7 cellular contexts compared by ENCODE assay signal in genomic region chr22:30592360-30592713, GRCh38. TPM values are rescaled to one million over a fixed set of nuclear protein-coding genes. Genes with fewer than 3 reads are reported as not detected.
DNase-seq lines count a peak whose midpoint lies in the region; ATAC-seq, FAIRE-seq and TF ChIP-seq lines count a peak whose summit lies in the region.
"Not testable (repeated sequence)": the region's sequence is repeated elsewhere in the genome, so short reads cannot be mapped to it uniquely, and the experiment has no call there.

No MANE protein-coding gene starts in this region.

- H3K9ac ChIP-seq in Karpas-422 (ENCODE audit: low read length) (0 out of 2 replicates have a peak overlapping the region, but pooled peaks have one; percentile 34), neural cell (ENCODE audit: low read length) (peak overlapping the region; percentile 48), skeletal muscle tissue (ENCODE audit: low read depth in 1 of 3, low read length in 3 of 3) (peak overlapping the region in 2 of 3 donors; percentile 24 to 72)
- H3K9ac ChIP-seq in H1 (replicated peaks in 1 of 4; ENCODE audit: extremely low read depth in 1 of 4, low read depth in 3 of 4, low read length in 3 of 4), result not testable (repeated sequence)

- H2AK5ac ChIP-seq in H1 (ENCODE audit: low read depth, low read length), result not testable (repeated sequence)

- peak overlapping the region; percentile 77 for H3K4me2 ChIP-seq in Karpas-422 (ENCODE audit: low read depth, low read length, poor library complexity, severe bottlenecking)
- peak overlapping the region in 1 of 2 experiments; percentile 12; a peak in 2 of 4 replicates for H3K4me2 ChIP-seq in H1 (ENCODE audit: insufficient read depth in 1 of 2, low read depth in 2 of 2, low read length in 2 of 2)
- H3K4me2 ChIP-seq in neural cell (ENCODE audit: low read length), result not testable (repeated sequence)

- not testable (repeated sequence) for H3K23ac ChIP-seq in H1 (ENCODE audit: insufficient read length)

- FAIRE-seq in H1 (lab: Jason Lieb, UNC), result not testable (repeated sequence)

- H3F3A ChIP-seq in neural cell (ENCODE audit: insufficient read depth, low read length, poor library complexity, severe bottlenecking), result not testable (repeated sequence)

- POLR2A ChIA-PET in H1 (lab: Charles Lee; ENCODE audit: partially characterized antibody), result interaction anchor here (1.2 to 8.4 kb wide), 5 partner anchors 10 to 43 kb away, joined by 3 to 64 read pairs (median 16); partner anchors contain the start of genes GAL3ST1, SLC35E4 and TCN2

- peaks cover 17% of the 10 kb centered on the region for H3K27me3 Mint-ChIP-seq in CD4-positive, CD25-positive, alpha-beta regulatory T cell

- not testable (repeated sequence) for TF ChIP-seq CTCF in WI38 (IDR thresholded peaks at IDR 0.05; ENCODE audit: low read depth, low read length); H1 (IDR thresholded peaks at IDR 0.05; ENCODE audit: control extremely low read depth in 1 of 3, insufficient read depth in 1 of 3, low read depth in 1 of 3, low read length in 3 of 3); left ventricle myocardium inferior (IDR thresholded peaks at IDR 0.05; ENCODE audit: borderline replicate concordance); neural cell (IDR thresholded peaks at IDR 0.05; ENCODE audit: poor library complexity, severe bottlenecking)

- not testable (repeated sequence) for H3K56ac ChIP-seq in H1 (replicated peaks; ENCODE audit: insufficient read length, low read depth, low read length)

- not testable (repeated sequence) for H3K79me1 ChIP-seq in H1 (ENCODE audit: low read depth, low read length)

- not testable (repeated sequence) for H4K91ac ChIP-seq in H1 (replicated peaks; ENCODE audit: insufficient read length, low read length)

- not testable (repeated sequence) for H3K27me3 ChIP-seq in CD4-positive, CD25-positive, alpha-beta regulatory T cell (ENCODE audit: control insufficient read depth, insufficient read depth, low read length); Karpas-422 (ENCODE audit: low read length); H1 (replicated peaks in 1 of 4; ENCODE audit: control insufficient read depth in 3 of 4, extremely low read depth in 1 of 4, insufficient read depth in 3 of 4, low read length in 3 of 4); left ventricle myocardium inferior (ENCODE audit: low read depth); neural cell (ENCODE audit: insufficient read depth, low read depth, low read length); skeletal muscle tissue (ENCODE audit: control insufficient read depth in 3 of 3, insufficient read depth in 3 of 3, low read length in 3 of 3)

- not testable (repeated sequence) for H4K8ac ChIP-seq in H1 (ENCODE audit: extremely low read depth, insufficient read depth, low read length)

- not testable (repeated sequence) for H2BK15ac ChIP-seq in H1 (ENCODE audit: low read length)

- H3K36me3 ChIP-seq in CD4-positive, CD25-positive, alpha-beta regulatory T cell (ENCODE audit: control insufficient read depth, insufficient read depth, low read length), result peaks cover 22% of the 10 kb centered on the region
- H3K36me3 ChIP-seq in Karpas-422 (ENCODE audit: insufficient read depth, low read length), result peaks cover 22% of the 10 kb centered on the region
- H3K36me3 ChIP-seq in H1 (ENCODE audit: control insufficient read depth in 2 of 4, insufficient read depth in 4 of 4, low read length in 3 of 4), result peaks cover 15 to 21% (median 17%) of the 10 kb centered on the region in 4 experiments
- peaks cover 21% of the 10 kb centered on the region for H3K36me3 ChIP-seq in left ventricle myocardium inferior
- not testable (repeated sequence) for H3K36me3 ChIP-seq in neural cell (ENCODE audit: insufficient read depth, low read length)
- peaks cover 14 to 23% (median 19%) of the 10 kb centered on the region in 3 donors for H3K36me3 ChIP-seq in skeletal muscle tissue (ENCODE audit: control insufficient read depth in 3 of 3, insufficient read depth in 3 of 3, low read length in 3 of 3)

- H3K79me2 ChIP-seq in Karpas-422 (ENCODE audit: low read length) (peaks cover 33% of the 10 kb centered on the region), H1 (ENCODE audit: control insufficient read depth in 1 of 2, insufficient read depth in 2 of 2, low read length in 2 of 2) (peaks cover 18 to 24% of the 10 kb centered on the region in 2 experiments), neural cell (replicated peaks; ENCODE audit: insufficient read depth, low read length) (peaks cover 19% of the 10 kb centered on the region)

- H3K4me3 Mint-ChIP-seq in CD4-positive, CD25-positive, alpha-beta regulatory T cell, result not testable (repeated sequence)

- DNase-seq in CD4-positive, CD25-positive, alpha-beta regulatory T cell; Karpas-422; H1 (ENCODE audit: low read depth in 1 of 2, low spot score in 2 of 2); left ventricle myocardium inferior: not testable (repeated sequence)

- peaks cover 12% of the 10 kb centered on the region for H3K36me3 Mint-ChIP-seq in CD4-positive, CD25-positive, alpha-beta regulatory T cell

- H2AFZ ChIP-seq in Karpas-422 (ENCODE audit: low read length); H1 (ENCODE audit: low read length); neural cell (ENCODE audit: low read depth, low read length): not testable (repeated sequence)

- WGBS in H1 (ENCODE audit: extremely low coverage in 1 of 2, insufficient coverage in 1 of 2, insufficient read length in 1 of 2, insufficient replicate concordance in 2 of 2, low coverage in 1 of 2, low lambda C conversion rate in 2 of 2, missing lambda C conversion rate in 1 of 2), 2 experiments, result 55% methylated on average over 18 of the region's 18 CpGs; no CpG with 5 or more reads in 1 of the 2 experiments

- not testable (repeated sequence) for H3K9me2 ChIP-seq in Karpas-422 (replicated peaks; ENCODE audit: insufficient read depth, low read length); neural cell (ENCODE audit: insufficient read depth, low read length)

- ATAC-seq in CD4-positive, CD25-positive, alpha-beta regulatory T cell (ENCODE audit: low read depth in 2 of 2), result not testable (repeated sequence)

- H3K4me1 ChIP-seq in CD4-positive, CD25-positive, alpha-beta regulatory T cell (ENCODE audit: control insufficient read depth, insufficient read depth, low read length, poor library complexity, severe bottlenecking), result peaks cover 21% of the 10 kb centered on the region
- H3K4me1 ChIP-seq in Karpas-422 (ENCODE audit: low read length), result peaks cover 16% of the 10 kb centered on the region
- H3K4me1 ChIP-seq in H1 (replicated peaks in 1 of 4; ENCODE audit: control insufficient read depth in 3 of 4, insufficient read depth in 4 of 4, low read length in 3 of 4), result not testable (repeated sequence)
- peaks cover 25% of the 10 kb centered on the region for H3K4me1 ChIP-seq in left ventricle myocardium inferior
- H3K4me1 ChIP-seq in skeletal muscle tissue (ENCODE audit: control insufficient read depth in 3 of 3, insufficient read depth in 3 of 3, low read length in 3 of 3), result peaks cover 15 to 19% (median 17%) of the 10 kb centered on the region in 3 donors

- not testable (repeated sequence) for H3K14ac ChIP-seq in H1 (ENCODE audit: insufficient read length)

- peak overlapping the region; percentile 55 for H3K4me3 ChIP-seq in CD4-positive, CD25-positive, alpha-beta regulatory T cell (ENCODE audit: low read depth, low read length)
- peak overlapping the region; percentile 52; the same call in 1 of the 2 replicates for H3K4me3 ChIP-seq in Karpas-422 (ENCODE audit: low read length)
- H3K4me3 ChIP-seq in WI38 (ENCODE audit: low read depth, low read length), result 0 out of 2 replicates have a peak overlapping the region, but pooled peaks have one; percentile 17
- H3K4me3 ChIP-seq in H1 (ENCODE audit: extremely low read depth in 1 of 4, insufficient read depth in 2 of 4, low read depth in 3 of 4, low read length in 4 of 4), result not testable (repeated sequence)
- peak overlapping the region; percentile 94 for H3K4me3 ChIP-seq in left ventricle myocardium inferior
- peak overlapping the region; percentile 81 for H3K4me3 ChIP-seq in neural cell (ENCODE audit: low read length)
- H3K4me3 ChIP-seq in skeletal muscle tissue (ENCODE audit: low read length in 3 of 3), result peak overlapping the region; percentile 80 to 92 (median 81)

- H3K27ac Mint-ChIP-seq in CD4-positive, CD25-positive, alpha-beta regulatory T cell, result not testable (repeated sequence)

- not testable (repeated sequence) for TF ChIP-seq POLR2A in H1 (IDR thresholded peaks at IDR 0.05; ENCODE audit: control extremely low read depth in 1 of 2, low read depth in 2 of 2, low read length in 2 of 2)

- TF ChIP-seq RAD21 in H1 (IDR thresholded peaks at IDR 0.05 in 1 of 2, conservative IDR thresholded peaks at IDR 0.05 in 1 of 2; ENCODE audit: low read depth in 2 of 2, low read length in 2 of 2); neural cell (conservative IDR thresholded peaks at IDR 0.05): not testable (repeated sequence)

- intact Hi-C loops in left ventricle myocardium inferior (cut with micrococcal nuclease), result not testable (repeated sequence)

- H3K4me1 Mint-ChIP-seq in CD4-positive, CD25-positive, alpha-beta regulatory T cell, result peaks cover 0 to 15% (median 0%) of the 10 kb centered on the region in 4 donors

- not testable (repeated sequence) for H2BK120ac ChIP-seq in H1 (replicated peaks; ENCODE audit: low read depth, low read length)

- not testable (repeated sequence) for H3K9me3 Mint-ChIP-seq in CD4-positive, CD25-positive, alpha-beta regulatory T cell

- not testable (repeated sequence) for H3K9me3 ChIP-seq in CD4-positive, CD25-positive, alpha-beta regulatory T cell (ENCODE audit: control insufficient read depth in 2 of 2, low read length in 2 of 2); Karpas-422 (ENCODE audit: low read length); H1 (ENCODE audit: insufficient read depth in 2 of 2, low read depth in 1 of 2, low read length in 1 of 2); left ventricle myocardium inferior (replicated peaks); neural cell (ENCODE audit: low read length); skeletal muscle tissue (ENCODE audit: control insufficient read depth in 3 of 3, low read length in 3 of 3)

- H2BK20ac ChIP-seq in H1 (ENCODE audit: low read length), result not testable (repeated sequence)

- not testable (repeated sequence) for H3K23me2 ChIP-seq in H1 (ENCODE audit: low read depth, low read length)

- H3K18ac ChIP-seq in H1 (ENCODE audit: extremely low read depth, low read length), result not testable (repeated sequence)

- not testable (repeated sequence) for H4K5ac ChIP-seq in H1 (ENCODE audit: insufficient read length, low read depth, low read length)

- TF ChIP-seq EP300 in H1 (IDR thresholded peaks at IDR 0.05; ENCODE audit: borderline replicate concordance in 1 of 2, low read depth in 2 of 2, low read length in 2 of 2), result not testable (repeated sequence)
- peak; percentile 30 for TF ChIP-seq EP300 in neural cell (conservative IDR thresholded peaks at IDR 0.05; ENCODE audit: poor library complexity, severe bottlenecking)

- not testable (repeated sequence) for H2BK12ac ChIP-seq in H1 (ENCODE audit: low read depth, low read length)

- not testable (repeated sequence) for H2BK5ac ChIP-seq in H1 (ENCODE audit: low read depth, low read length)

- H3K27ac ChIP-seq in CD4-positive, CD25-positive, alpha-beta regulatory T cell (ENCODE audit: insufficient read depth, low read length, poor library complexity, severe bottlenecking); Karpas-422 (ENCODE audit: low read length); H1 (ENCODE audit: low read depth, low read length): not testable (repeated sequence)
- H3K27ac ChIP-seq in left ventricle myocardium inferior (replicated peaks) (peak overlapping the region; percentile 91), neural cell (ENCODE audit: low read length) (peak overlapping the region; percentile 93), skeletal muscle tissue (ENCODE audit: low read depth, low read length) (peak overlapping the region; percentile 2)

- not testable (repeated sequence) for H3K4ac ChIP-seq in H1 (replicated peaks; ENCODE audit: insufficient read length, low read depth, low read length)

- CTCF ChIA-PET in H1 (lab: Charles Lee; ENCODE audit: partially characterized antibody), result interaction anchor here (0.8 to 7.6 kb wide), 3 partner anchors 9 to 34 kb away, joined by 3 to 52 read pairs (median 18); partner anchors contain the start of gene TCN2

- H4K20me1 ChIP-seq in Karpas-422 (ENCODE audit: insufficient read depth, low read depth, low read length), result peaks cover 13% of the 10 kb centered on the region
- H4K20me1 ChIP-seq in H1 (replicated peaks in 1 of 2; ENCODE audit: control insufficient read depth in 1 of 2, insufficient read depth in 2 of 2, low read length in 2 of 2); neural cell (ENCODE audit: insufficient read depth): not testable (repeated sequence)

RNA-seq across cellular contexts. Expression of gene PES1, which starts 0.6 kb away (rescaled TPM):
- total RNA-seq in CD4-positive, CD25-positive, alpha-beta regulatory T cell, result 38.2 TPM
- polyA plus RNA-seq in CD4-positive, CD25-positive, alpha-beta regulatory T cell, result 10 to 100 TPM; 35.2 to 47.9 (median 36.1) TPM
- 93.6 and 110 TPM in 2 replicates for total RNA-seq in Karpas-422 (2014; rRNA removed; shearing (Covaris generic); ENCODE audit: low replicate concordance)
- total RNA-seq in H1 (2021; fragmentation: NEBNext Ultra II Directional; extraction: Animal tissue kit (Norgen Biotek cat#: 25700)), result 121 and 133 TPM in 2 replicates
- polyA plus RNA-seq in H1 (2011; rRNA removed) (191 and 247 TPM in 2 replicates), neural cell (44.1 and 46.6 TPM in 2 replicates)
- polyA plus RNA-seq in H1 (2011; cell fraction: cytosol; rRNA removed), result 147 TPM
- 202 TPM for polyA plus RNA-seq in H1 (2011; cell fraction: nucleus; rRNA removed)
- 90.7 to 127 TPM (median 115 TPM) in 4 replicates for polyA plus RNA-seq in H1 (2012, experiment 1 of 2)
- 136 TPM for polyA plus RNA-seq in H1 (2012, experiment 2 of 2)
- 73.6 TPM for polyA plus RNA-seq in H1 (2013, experiment 1 of 2)
- polyA plus RNA-seq in H1 (2013, experiment 2 of 2), result 74.6 TPM
- polyA minus RNA-seq in H1 (2011; rRNA and poly(A)+ RNA removed), result 186 and 236 TPM in 2 replicates
- polyA minus RNA-seq in H1 (2011; cell fraction: cytosol; rRNA and poly(A)+ RNA removed), result 73.2 TPM
- 84.9 TPM for polyA minus RNA-seq in H1 (2011; cell fraction: nucleus; rRNA and poly(A)+ RNA removed)
- total RNA-seq in left ventricle myocardium inferior (23.1 TPM), skeletal muscle tissue (43.3 TPM)
- 38.5 and 44.8 TPM in 2 replicates for polyA minus RNA-seq in neural cell

RNA-seq across cellular contexts. Expression of gene TCN2, which starts 14.6 kb away (rescaled TPM):
- 0.30 TPM for total RNA-seq in CD4-positive, CD25-positive, alpha-beta regulatory T cell
- polyA plus RNA-seq in CD4-positive, CD25-positive, alpha-beta regulatory T cell, result 1 to 10 TPM in 2 of 4 donors, under 1 TPM in 2; 0.23 to 1.7 (median 0.99) TPM
- total RNA-seq in Karpas-422 (2014; rRNA removed; shearing (Covaris generic); ENCODE audit: low replicate concordance), result 0.18 and 0.93 TPM in 2 replicates
- total RNA-seq in H1 (2021; fragmentation: NEBNext Ultra II Directional; extraction: Animal tissue kit (Norgen Biotek cat#: 25700)), result 30.0 and 36.2 TPM in 2 replicates
- polyA plus RNA-seq in H1 (2011; rRNA removed), result 87.8 and 91.7 TPM in 2 replicates
- 59.1 TPM for polyA plus RNA-seq in H1 (2011; cell fraction: cytosol; rRNA removed)
- 77.5 TPM for polyA plus RNA-seq in H1 (2011; cell fraction: nucleus; rRNA removed)
- polyA plus RNA-seq in H1 (2012, experiment 1 of 2), result 38.9 to 58.8 TPM (median 53.7 TPM) in 4 replicates
- 67.8 TPM for polyA plus RNA-seq in H1 (2012, experiment 2 of 2)
- 56.8 TPM for polyA plus RNA-seq in H1 (2013, experiment 1 of 2)
- polyA plus RNA-seq in H1 (2013, experiment 2 of 2), result 56.9 TPM
- 73.8 and 106 TPM in 2 replicates for polyA minus RNA-seq in H1 (2011; rRNA and poly(A)+ RNA removed)
- polyA minus RNA-seq in H1 (2011; cell fraction: cytosol; rRNA and poly(A)+ RNA removed), result 33.8 TPM
- 46.5 TPM for polyA minus RNA-seq in H1 (2011; cell fraction: nucleus; rRNA and poly(A)+ RNA removed)
- total RNA-seq in left ventricle myocardium inferior, result 14.1 TPM
- 13.0 and 17.5 TPM in 2 replicates for polyA plus RNA-seq in neural cell
- 13.6 and 13.8 TPM in 2 replicates for polyA minus RNA-seq in neural cell
- 5.2 TPM for total RNA-seq in skeletal muscle tissue

RNA-seq across cellular contexts. Expression of gene GAL3ST1, which starts 17.9 kb away (rescaled TPM):
- total RNA-seq in CD4-positive, CD25-positive, alpha-beta regulatory T cell, result 0.44 TPM
- under 1 TPM in 1 of 4 donors, not detected in 3; 0.49 TPM for polyA plus RNA-seq in CD4-positive, CD25-positive, alpha-beta regulatory T cell
- total RNA-seq in Karpas-422 (2014; rRNA removed; shearing (Covaris generic); ENCODE audit: low replicate concordance), result not detected in 2 replicates
- total RNA-seq in H1 (2021; fragmentation: NEBNext Ultra II Directional; extraction: Animal tissue kit (Norgen Biotek cat#: 25700)), result 10.5 and 11.0 TPM in 2 replicates
- 32.1 and 32.5 TPM in 2 replicates for polyA plus RNA-seq in H1 (2011; rRNA removed)
- polyA plus RNA-seq in H1 (2011; cell fraction: cytosol; rRNA removed), result 18.0 TPM
- 16.6 TPM for polyA plus RNA-seq in H1 (2011; cell fraction: nucleus; rRNA removed)
- 5.1 to 12.0 TPM (median 10.9 TPM) in 4 replicates for polyA plus RNA-seq in H1 (2012, experiment 1 of 2)
- 12.7 TPM for polyA plus RNA-seq in H1 (2012, experiment 2 of 2)
- polyA plus RNA-seq in H1 (2013, experiment 1 of 2), result 29.0 TPM
- 31.8 TPM for polyA plus RNA-seq in H1 (2013, experiment 2 of 2)
- 4.3 and 5.1 TPM in 2 replicates for polyA minus RNA-seq in H1 (2011; rRNA and poly(A)+ RNA removed)
- 11.2 TPM for polyA minus RNA-seq in H1 (2011; cell fraction: cytosol; rRNA and poly(A)+ RNA removed)
- polyA minus RNA-seq in H1 (2011; cell fraction: nucleus; rRNA and poly(A)+ RNA removed), result 5.4 TPM
- 0.16 TPM for total RNA-seq in left ventricle myocardium inferior
- 1.6 TPM in 1 of 2 replicates, not detected in the other for polyA plus RNA-seq in neural cell
- polyA minus RNA-seq in neural cell, result 0.46 TPM in 1 of 2 replicates, not detected in the other
- 2.6 TPM for total RNA-seq in skeletal muscle tissue

RNA-seq across cellular contexts. Expression of gene SLC35E4, which starts 43.2 kb away (rescaled TPM):
- total RNA-seq in CD4-positive, CD25-positive, alpha-beta regulatory T cell, result 14.5 TPM
- 1 to 10 TPM; 1.9 to 7.0 (median 4.1) TPM for polyA plus RNA-seq in CD4-positive, CD25-positive, alpha-beta regulatory T cell
- 0.97 and 1.2 TPM in 2 replicates for total RNA-seq in Karpas-422 (2014; rRNA removed; shearing (Covaris generic); ENCODE audit: low replicate concordance)
- 5.1 TPM in 2 replicates for total RNA-seq in H1 (2021; fragmentation: NEBNext Ultra II Directional; extraction: Animal tissue kit (Norgen Biotek cat#: 25700))
- polyA plus RNA-seq in H1 (2011; rRNA removed) (5.6 and 7.8 TPM in 2 replicates), neural cell (5.5 and 7.6 TPM in 2 replicates)
- polyA plus RNA-seq in H1 (2011; cell fraction: cytosol; rRNA removed), result 4.9 TPM
- polyA plus RNA-seq in H1 (2011; cell fraction: nucleus; rRNA removed), result 5.3 TPM
- 3.1 to 5.1 TPM (median 3.9 TPM) in 4 replicates for polyA plus RNA-seq in H1 (2012, experiment 1 of 2)
- 5.2 TPM for polyA plus RNA-seq in H1 (2012, experiment 2 of 2)
- polyA plus RNA-seq in H1 (2013, experiment 1 of 2), result 6.0 TPM
- 6.0 TPM for polyA plus RNA-seq in H1 (2013, experiment 2 of 2)
- 2.8 and 3.0 TPM in 2 replicates for polyA minus RNA-seq in H1 (2011; rRNA and poly(A)+ RNA removed)
- 4.3 TPM for polyA minus RNA-seq in H1 (2011; cell fraction: cytosol; rRNA and poly(A)+ RNA removed)
- 5.8 TPM for polyA minus RNA-seq in H1 (2011; cell fraction: nucleus; rRNA and poly(A)+ RNA removed)
- total RNA-seq in left ventricle myocardium inferior (3.8 TPM), skeletal muscle tissue (2.1 TPM)
- 6.1 and 7.5 TPM in 2 replicates for polyA minus RNA-seq in neural cell

RNA-seq across cellular contexts. Expression of gene SEC14L6, which starts 45.8 kb away (rescaled TPM):
- not detected for total RNA-seq in CD4-positive, CD25-positive, alpha-beta regulatory T cell
- polyA plus RNA-seq in CD4-positive, CD25-positive, alpha-beta regulatory T cell, result under 1 TPM in 1 of 4 donors, not detected in 3; 0.09 TPM
- total RNA-seq in Karpas-422 (2014; rRNA removed; shearing (Covaris generic); ENCODE audit: low replicate concordance), result not detected in 2 replicates
- total RNA-seq in H1 (2021; fragmentation: NEBNext Ultra II Directional; extraction: Animal tissue kit (Norgen Biotek cat#: 25700)), result 0.63 and 0.80 TPM in 2 replicates
- polyA plus RNA-seq in H1 (2011; rRNA removed), result 1.9 and 2.1 TPM in 2 replicates
- polyA plus RNA-seq in H1 (2011; cell fraction: cytosol; rRNA removed), result 1.8 TPM
- 3.9 TPM for polyA plus RNA-seq in H1 (2011; cell fraction: nucleus; rRNA removed)
- polyA plus RNA-seq in H1 (2012, experiment 1 of 2), result 1.2 to 1.9 TPM (median 1.6 TPM) in 4 replicates
- polyA plus RNA-seq in H1 (2012, experiment 2 of 2), result 0.70 TPM
- 1.1 TPM for polyA plus RNA-seq in H1 (2013, experiment 1 of 2)
- 0.75 TPM for polyA plus RNA-seq in H1 (2013, experiment 2 of 2)
- 1.5 and 2.1 TPM in 2 replicates for polyA minus RNA-seq in H1 (2011; rRNA and poly(A)+ RNA removed)
- 0.51 TPM for polyA minus RNA-seq in H1 (2011; cell fraction: cytosol; rRNA and poly(A)+ RNA removed)
- polyA minus RNA-seq in H1 (2011; cell fraction: nucleus; rRNA and poly(A)+ RNA removed), result 1.00 TPM
- total RNA-seq in left ventricle myocardium inferior, result not detected
- not detected in 2 replicates for polyA plus RNA-seq in neural cell
- not detected in 2 replicates for polyA minus RNA-seq in neural cell
- total RNA-seq in skeletal muscle tissue, result not detected
